In the genomic region with DNA sequence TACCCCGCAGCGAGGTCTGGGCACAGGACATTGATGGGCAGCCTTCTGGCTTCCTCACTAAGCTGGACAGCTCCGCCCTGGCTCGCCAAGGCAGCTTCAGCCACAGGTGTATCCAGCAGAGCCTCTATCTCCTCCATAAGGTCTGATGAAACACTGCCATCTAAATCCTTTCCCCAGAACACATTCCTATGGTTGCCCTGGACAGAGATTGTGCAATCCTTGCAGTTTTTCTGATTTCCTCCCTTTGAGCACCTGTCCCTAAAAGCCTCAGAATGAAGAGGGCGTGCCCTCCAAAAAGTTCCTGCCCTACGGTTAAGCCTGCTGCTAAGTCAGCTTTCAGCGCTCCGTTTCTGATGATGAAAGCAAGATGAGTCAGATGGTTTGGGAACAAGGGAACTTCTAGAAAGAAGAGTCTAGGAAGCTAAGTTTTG, we compare ENCODE assay signal across 12 cellular contexts. TPM values are rescaled to one million over a fixed set of nuclear protein-coding genes. Genes with fewer than 3 reads are reported as not detected.
DNase-seq lines count a peak whose midpoint lies in the region; ATAC-seq and TF ChIP-seq lines count a peak whose summit lies in the region.
"Had no signal": no experiment of that assay in that cellular context is flagged by ENCODE, and none has a peak within 500 bp of the region (broad histone marks: within the 10 kb centered on the region; RNA-seq: fewer than 3 reads in every experiment).

No MANE protein-coding gene starts in this region.

- no peaks in the 10 kb centered on the region for H3K27me3 ChIP-seq in ovary
- H3K27me3 ChIP-seq: testis had no signal

- WGBS in ovary, 3 donors = 16 to 24% (median 22%) methylated on average over 8 of the region's 8 CpGs

- H3K9me3 ChIP-seq in ovary = no peaks in the 10 kb centered on the region
- H3K9me3 ChIP-seq: testis had no signal

- no peak for TF ChIP-seq CTCF in fibroblast of pulmonary artery (IDR thresholded peaks at IDR 0.05; ENCODE audit: low read length, missing control alignments)
- no peak for TF ChIP-seq CTCF in type B pancreatic cell (conservative IDR thresholded peaks at IDR 0.05)
- TF ChIP-seq CTCF in ovary (IDR thresholded peaks at IDR 0.05) = no peak

- H3K4me1 Mint-ChIP-seq in type B pancreatic cell (ENCODE audit: unreplicated experiment) = no peaks in the 10 kb centered on the region

- peak overlapping the region; percentile 6 for H3K4me3 Mint-ChIP-seq in type B pancreatic cell
- H3K4me3 Mint-ChIP-seq: activated naive CD8-positive, alpha-beta T cell; WTC11 had no signal

- peaks cover 74% of the 10 kb centered on the region for H3K27me3 Mint-ChIP-seq in type B pancreatic cell

- no peak for ATAC-seq in HG03354 (IDR thresholded peaks at IDR 0.05; ENCODE audit: poor library complexity, severe bottlenecking, unreplicated experiment)
- ATAC-seq: GM12878, WTC11 had no signal

- no peak for TF ChIP-seq POLR2A in ovary (IDR thresholded peaks at IDR 0.05)

- peaks cover 7% of the 10 kb centered on the region for H3K9me3 Mint-ChIP-seq in type B pancreatic cell

- H3K27ac Mint-ChIP-seq in type B pancreatic cell = peak overlapping the region; percentile 61
- H3K27ac Mint-ChIP-seq: activated naive CD8-positive, alpha-beta T cell; WTC11 had no signal

- H3K36me3 ChIP-seq in ovary = no peaks in the 10 kb centered on the region

- H3K4me3 ChIP-seq in fibroblast of pulmonary artery (replicated peaks; ENCODE audit: low read depth, low read length) = no peak overlapping the region
- H3K4me3 ChIP-seq in ovary = no peak overlapping the region
- H3K4me3 ChIP-seq: GM12878, testis had no signal

- peak; percentile 84 for DNase-seq in SIG-M5 treated with dmso at 0.1 percent for 504 hours (lab: John Stamatoyannopoulos, UW; ENCODE audit: unreplicated experiment)
- DNase-seq in SIG-M5 (lab: John Stamatoyannopoulos, UW) = no peak
- peak; percentile 54 for DNase-seq in RKO (ENCODE audit: low spot score)
- peak; percentile 55 for DNase-seq in fibroblast of pulmonary artery (ENCODE audit: low read depth)
- DNase-seq in type B pancreatic cell (ENCODE audit: extremely low spot score, unreplicated experiment) = no peak
- no peak for DNase-seq in activated CD4-positive, CD25-positive, alpha-beta regulatory T cell treated with anti-CD3 and anti-CD28 coated beads, Interleukin-2, amount 50 U/mL, for 72 hours
- DNase-seq in ovary = no peak
- DNase-seq: testis had no signal

- TF ChIP-seq EP300 in ovary (IDR thresholded peaks at IDR 0.05) = no peak

- no peaks in the 10 kb centered on the region for H3K4me1 ChIP-seq in ovary (ENCODE audit: insufficient read depth)

- H3K36me3 Mint-ChIP-seq in type B pancreatic cell = no peaks in the 10 kb centered on the region
- H3K36me3 Mint-ChIP-seq: activated naive CD8-positive, alpha-beta T cell; WTC11 had no signal

- intact Hi-C loops in ovary (cut with DNase I) = no loop called here

- no peak overlapping the region for H3K27ac ChIP-seq in ovary
- H3K27ac ChIP-seq: testis had no signal

RNA-seq across cellular contexts. Expression of a gene that starts 21.0 kb away (rescaled TPM):
- 0.48 and 0.69 TPM in 2 replicates for total RNA-seq in type B pancreatic cell (ENCODE audit: low replicate concordance)
- total RNA-seq in ovary = 10 to 100 TPM in 1 of 7 donors, 1 to 10 TPM in 5, under 1 TPM in 1; 0.65 to 19.8 (median 2.9) TPM
- 1 to 10 TPM; 3.6 to 7.2 TPM for polyA plus RNA-seq in ovary
- total RNA-seq: WTC11 had no signal

RNA-seq across cellular contexts. Expression of a gene that starts 36.7 kb away (rescaled TPM):
- total RNA-seq in type B pancreatic cell (ENCODE audit: low replicate concordance) (not detected in 2 replicates), ovary (1 to 10 TPM in 6 of 7 donors, under 1 TPM in 1; 0.48 to 3.9 (median 1.7) TPM)
- 10 to 100 TPM in 1 of 2 donors, under 1 TPM in 1; 0.85 to 26.1 TPM for polyA plus RNA-seq in ovary
- total RNA-seq: WTC11 had no signal

RNA-seq across cellular contexts. Expression of a gene that starts 46.0 kb away (rescaled TPM):
- total RNA-seq in type B pancreatic cell (ENCODE audit: low replicate concordance) (11.7 and 19.0 TPM in 2 replicates), ovary (10 to 100 TPM in 5 of 7 donors, 1 to 10 TPM in 2; 5.1 to 15.9 (median 13.1) TPM)
- polyA plus RNA-seq in ovary = 10 to 100 TPM in 1 of 2 donors, 1 to 10 TPM in 1; 7.2 to 10.9 TPM

RNA-seq across cellular contexts. Expression of a gene that starts 52.1 kb away (rescaled TPM):
- total RNA-seq in type B pancreatic cell (ENCODE audit: low replicate concordance) = not detected in 2 replicates
- total RNA-seq in ovary = 1 to 10 TPM in 1 of 7 donors, under 1 TPM in 5, not detected in 1; 0.33 to 1.4 (median 0.46) TPM
- under 1 TPM; 0.27 to 0.71 TPM for polyA plus RNA-seq in ovary
- total RNA-seq: GM12878 had no signal

Comparison
In these comparisons a context has a peak if more than half of its experiments do, and no peak if none do; other contexts are left out.
1. DNase-seq: peak in SIG-M5 treated with dmso at 0.1 percent for 504 hours (single experiment), RKO (single experiment) and fibroblast of pulmonary artery (single experiment); none in SIG-M5 (single experiment), type B pancreatic cell (single experiment), activated CD4-positive, CD25-positive, alpha-beta regulatory T cell treated with anti-CD3 and anti-CD28 coated beads, Interleukin-2, amount 50 U/mL, for 72 hours (single experiment) and ovary (0 of 5).